ENCODE assay signal across 22 cellular contexts in the genomic region with DNA sequence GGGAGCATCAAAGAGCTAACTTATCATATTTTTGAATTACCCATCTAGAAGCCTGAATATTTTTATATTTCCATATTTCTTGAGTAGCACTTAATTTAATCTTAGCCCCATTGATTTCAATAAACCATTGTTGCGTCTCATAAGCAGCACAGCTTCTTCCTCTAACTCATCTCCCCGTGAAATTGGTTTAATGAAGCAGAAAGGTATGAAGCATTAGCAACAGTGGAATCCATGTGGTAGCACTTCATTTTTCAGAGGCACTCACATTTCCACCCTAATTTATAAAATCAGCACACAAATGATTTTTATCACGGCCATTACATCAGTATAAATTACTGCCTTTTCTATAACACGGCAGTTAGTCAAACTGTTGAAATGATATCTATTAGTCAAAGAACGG.
"Had no signal": no experiment of that assay in that cellular context is flagged by ENCODE, and none has a peak within 500 bp of the region (broad histone marks: within the 10 kb centered on the region; RNA-seq: fewer than 3 reads in every experiment).

No MANE protein-coding gene starts in this region.

- H3K36me3 ChIP-seq: brain microvascular endothelial cell, cardiac muscle cell had no signal

- ATAC-seq: activated T-cell treated with anti-CD3 and anti-CD28 coated beads, Interleukin-2, amount 50 U/mL, for 4 hours; activated T-helper 17 cell treated with anti-CD3 and anti-CD28 coated beads, Interleukin-2, amount 50 U/mL, for 72 hours; PC-3; T-helper 17 cell had no signal

- H3K27me3 ChIP-seq: brain microvascular endothelial cell, cardiac muscle cell had no signal

- H3K27ac ChIP-seq: brain microvascular endothelial cell, cardiac muscle cell had no signal

- DNase-seq: activated B cell treated with CpG ODN at 0.5 μM for 24 hours; activated CD4-positive, alpha-beta memory T cell treated with anti-CD3 and anti-CD28 coated beads for 36 hours; activated CD4-positive, alpha-beta T cell treated with anti-CD3 and anti-CD28 coated beads, Interleukin-2, amount 10 ng/mL, durations not matched to agents 7 days and 5 days; activated CD8-positive, alpha-beta memory T cell treated with anti-CD3 and anti-CD28 coated beads for 24 hours; activated gamma-delta T cell; activated naive CD4-positive, alpha-beta T cell treated with anti-CD3 and anti-CD28 coated beads for 36 hours; activated T-cell treated with anti-CD3 and anti-CD28 coated beads, Interleukin-2, amount 50 U/mL, for 4 hours; brain microvascular endothelial cell; IMR-90; KG1; NCI-H1092 treated with DMSO at 0.1 percent for 48 hours; NCI-H1417 treated with DMSO at 0.1 percent for 48 hours; NCI-H1694 treated with DMSO at 0.1 percent for 48 hours; NCI-H2029 treated with DMSO at 0.1 percent for 48 hours; NCI-H510A treated with DMSO at 0.1 percent for 48 hours; NCI-H69; PC-3; SHP77 treated with DMSO at 0.1 percent for 48 hours; T-helper 17 cell; T-helper 9 cell had no signal

- H3K4me3 ChIP-seq: cardiac muscle cell had no signal
